ENCODE assay signal across 1 cellular context in the genomic region with DNA sequence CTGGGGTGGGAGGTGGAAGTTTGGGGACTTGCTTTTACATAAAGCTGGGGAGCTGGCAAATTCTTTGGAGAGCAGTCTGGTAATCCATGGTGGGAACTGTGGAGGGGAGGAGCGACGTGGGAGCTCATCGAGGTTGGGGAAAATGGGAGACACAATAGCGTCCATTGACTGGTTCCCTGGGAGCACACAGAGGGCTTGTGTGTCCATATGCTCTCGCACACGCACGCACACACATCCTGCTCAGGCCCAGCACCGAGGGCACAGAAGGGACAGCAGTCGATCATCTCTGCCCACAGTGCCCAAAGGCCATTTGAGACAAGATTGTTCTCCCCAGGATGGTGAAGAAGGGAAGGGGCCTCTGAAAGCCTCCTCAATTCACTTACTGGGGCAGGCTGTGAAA.
TF ChIP-seq lines count a peak whose summit lies in the region.

No MANE protein-coding gene starts in this region.

TF ChIP-seq in HepG2, 621 proteins besides CTCF, POLR2A, EP300 and RAD21:
- no peak for TF ChIP-seq RXRB (CRISPR knock-in tag; IDR thresholded peaks at IDR 0.05; ENCODE audit: borderline replicate concordance)
- no peak for TF ChIP-seq SETDB1 (CRISPR knock-in tag; IDR thresholded peaks at IDR 0.05; ENCODE audit: borderline replicate concordance)
- no peak for TF ChIP-seq ZSCAN20 (CRISPR knock-in tag; IDR thresholded peaks at IDR 0.05; ENCODE audit: borderline replicate concordance)
- no peak for TF ChIP-seq ZNF326 (CRISPR knock-in tag; IDR thresholded peaks at IDR 0.05; ENCODE audit: borderline replicate concordance)
- TF ChIP-seq MEIS2 (CRISPR knock-in tag; IDR thresholded peaks at IDR 0.05), result no peak
- TF ChIP-seq, protein P1, sequence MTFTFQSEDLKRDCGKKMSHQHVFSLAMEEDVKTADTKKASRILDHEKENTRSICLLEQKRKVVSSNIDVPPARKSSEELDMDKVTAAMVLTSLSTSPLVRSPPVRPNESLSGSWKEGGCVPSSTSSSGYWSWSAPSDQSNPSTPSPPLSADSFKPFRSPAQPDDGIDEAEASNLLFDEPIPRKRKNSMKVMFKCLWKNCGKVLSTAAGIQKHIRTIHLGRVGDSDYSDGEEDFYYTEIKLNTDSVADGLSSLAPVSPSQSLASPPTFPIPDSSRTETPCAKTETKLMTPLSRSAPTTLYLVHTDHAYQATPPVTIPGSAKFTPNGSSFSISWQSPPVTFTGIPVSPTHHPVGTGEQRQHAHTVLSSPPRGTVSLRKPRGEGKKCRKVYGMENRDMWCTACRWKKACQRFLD (CRISPR knock-in tag; IDR thresholded peaks at IDR 0.05; ENCODE audit: borderline replicate concordance), result no peak
- no peak for TF ChIP-seq ONECUT2 (CRISPR knock-in tag; IDR thresholded peaks at IDR 0.05)
- TF ChIP-seq, protein P2, sequence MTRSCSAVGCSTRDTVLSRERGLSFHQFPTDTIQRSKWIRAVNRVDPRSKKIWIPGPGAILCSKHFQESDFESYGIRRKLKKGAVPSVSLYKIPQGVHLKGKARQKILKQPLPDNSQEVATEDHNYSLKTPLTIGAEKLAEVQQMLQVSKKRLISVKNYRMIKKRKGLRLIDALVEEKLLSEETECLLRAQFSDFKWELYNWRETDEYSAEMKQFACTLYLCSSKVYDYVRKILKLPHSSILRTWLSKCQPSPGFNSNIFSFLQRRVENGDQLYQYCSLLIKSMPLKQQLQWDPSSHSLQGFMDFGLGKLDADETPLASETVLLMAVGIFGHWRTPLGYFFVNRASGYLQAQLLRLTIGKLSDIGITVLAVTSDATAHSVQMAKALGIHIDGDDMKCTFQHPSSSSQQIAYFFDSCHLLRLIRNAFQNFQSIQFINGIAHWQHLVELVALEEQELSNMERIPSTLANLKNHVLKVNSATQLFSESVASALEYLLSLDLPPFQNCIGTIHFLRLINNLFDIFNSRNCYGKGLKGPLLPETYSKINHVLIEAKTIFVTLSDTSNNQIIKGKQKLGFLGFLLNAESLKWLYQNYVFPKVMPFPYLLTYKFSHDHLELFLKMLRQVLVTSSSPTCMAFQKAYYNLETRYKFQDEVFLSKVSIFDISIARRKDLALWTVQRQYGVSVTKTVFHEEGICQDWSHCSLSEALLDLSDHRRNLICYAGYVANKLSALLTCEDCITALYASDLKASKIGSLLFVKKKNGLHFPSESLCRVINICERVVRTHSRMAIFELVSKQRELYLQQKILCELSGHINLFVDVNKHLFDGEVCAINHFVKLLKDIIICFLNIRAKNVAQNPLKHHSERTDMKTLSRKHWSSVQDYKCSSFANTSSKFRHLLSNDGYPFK (CRISPR knock-in tag; IDR thresholded peaks at IDR 0.05; ENCODE audit: borderline replicate concordance), result no peak
- no peak for TF ChIP-seq NAIF1 (CRISPR knock-in tag; IDR thresholded peaks at IDR 0.05; ENCODE audit: borderline replicate concordance)
- no peak for TF ChIP-seq ELF1 (CRISPR knock-in tag; IDR thresholded peaks at IDR 0.05)
- TF ChIP-seq, protein P3, sequence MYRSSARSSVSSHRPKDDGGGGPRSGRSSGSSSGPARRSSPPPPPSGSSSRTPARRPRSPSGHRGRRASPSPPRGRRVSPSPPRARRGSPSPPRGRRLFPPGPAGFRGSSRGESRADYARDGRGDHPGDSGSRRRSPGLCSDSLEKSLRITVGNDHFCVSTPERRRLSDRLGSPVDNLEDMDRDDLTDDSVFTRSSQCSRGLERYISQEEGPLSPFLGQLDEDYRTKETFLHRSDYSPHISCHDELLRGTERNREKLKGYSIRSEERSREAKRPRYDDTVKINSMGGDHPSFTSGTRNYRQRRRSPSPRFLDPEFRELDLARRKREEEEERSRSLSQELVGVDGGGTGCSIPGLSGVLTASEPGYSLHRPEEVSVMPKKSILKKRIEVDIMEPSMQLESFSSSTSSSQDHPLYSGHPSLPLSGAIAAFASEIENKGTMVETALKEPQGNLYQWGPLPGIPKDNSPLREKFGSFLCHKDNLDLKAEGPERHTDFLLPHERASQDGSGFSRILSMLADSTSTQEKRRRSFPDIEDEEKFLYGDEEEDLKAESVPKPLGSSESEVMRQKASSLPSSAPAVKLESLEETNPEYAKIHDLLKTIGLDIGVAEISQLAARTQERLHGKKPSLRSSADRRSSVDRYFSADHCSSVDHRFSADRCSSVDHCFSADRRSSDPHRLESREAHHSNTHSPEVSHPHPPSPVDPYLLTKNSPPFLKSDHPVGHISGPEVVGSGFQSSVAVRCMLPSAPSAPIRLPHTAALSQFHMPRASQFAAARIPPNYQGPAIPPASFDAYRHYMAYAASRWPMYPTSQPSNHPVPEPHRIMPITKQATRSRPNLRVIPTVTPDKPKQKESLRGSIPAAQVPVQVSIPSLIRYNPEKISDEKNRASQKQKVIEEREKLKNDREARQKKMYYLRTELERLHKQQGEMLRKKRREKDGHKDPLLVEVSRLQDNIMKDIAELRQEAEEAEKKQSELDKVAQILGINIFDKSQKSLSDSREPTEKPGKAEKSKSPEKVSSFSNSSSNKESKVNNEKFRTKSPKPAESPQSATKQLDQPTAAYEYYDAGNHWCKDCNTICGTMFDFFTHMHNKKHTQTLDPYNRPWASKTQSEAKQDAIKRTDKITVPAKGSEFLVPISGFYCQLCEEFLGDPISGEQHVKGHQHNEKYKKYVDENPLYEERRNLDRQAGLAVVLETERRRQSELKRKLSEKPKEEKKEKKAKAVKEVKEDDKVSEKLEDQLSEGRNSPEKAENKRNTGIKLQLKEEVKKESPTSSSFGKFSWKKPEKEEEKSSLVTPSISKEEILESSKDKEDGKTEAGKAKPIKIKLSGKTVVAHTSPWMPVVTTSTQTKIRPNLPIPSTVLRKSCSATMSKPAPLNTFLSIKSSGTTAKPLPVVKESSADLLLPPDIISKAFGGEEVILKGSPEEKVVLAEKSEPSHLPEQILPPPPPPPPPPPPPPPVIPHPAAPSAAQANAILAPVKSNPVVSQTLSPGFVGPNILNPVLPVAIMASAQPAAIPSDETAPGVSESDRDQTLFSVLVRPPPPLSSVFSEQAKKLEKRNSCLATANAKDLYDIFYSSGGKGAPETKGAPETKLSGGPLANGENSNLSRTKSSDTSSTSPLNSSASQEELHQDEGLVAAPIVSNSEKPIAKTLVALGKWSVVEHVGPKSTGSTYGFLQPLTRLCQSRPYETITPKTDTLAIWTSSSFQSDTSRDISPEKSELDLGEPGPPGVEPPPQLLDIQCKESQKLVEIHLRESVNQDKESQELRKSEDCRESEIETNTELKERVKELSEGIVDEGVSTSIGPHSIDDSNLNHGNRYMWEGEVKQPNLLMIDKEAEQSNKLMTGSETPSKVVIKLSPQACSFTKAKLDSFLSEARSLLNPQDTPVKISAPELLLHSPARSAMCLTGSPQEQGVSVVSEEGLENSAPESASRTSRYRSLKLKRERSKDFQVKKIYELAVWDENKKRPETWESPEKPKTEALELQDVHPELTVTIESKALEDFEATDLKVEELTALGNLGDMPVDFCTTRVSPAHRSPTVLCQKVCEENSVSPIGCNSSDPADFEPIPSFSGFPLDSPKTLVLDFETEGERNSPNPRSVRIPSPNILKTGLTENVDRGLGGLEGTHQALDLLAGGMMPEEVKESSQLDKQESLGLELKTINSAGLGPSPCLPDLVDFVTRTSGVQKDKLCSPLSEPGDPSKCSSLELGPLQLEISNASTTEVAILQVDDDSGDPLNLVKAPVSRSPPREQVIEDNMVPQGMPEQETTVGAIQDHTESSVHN (CRISPR knock-in tag; IDR thresholded peaks at IDR 0.05), result no peak
- TF ChIP-seq, protein P4, sequence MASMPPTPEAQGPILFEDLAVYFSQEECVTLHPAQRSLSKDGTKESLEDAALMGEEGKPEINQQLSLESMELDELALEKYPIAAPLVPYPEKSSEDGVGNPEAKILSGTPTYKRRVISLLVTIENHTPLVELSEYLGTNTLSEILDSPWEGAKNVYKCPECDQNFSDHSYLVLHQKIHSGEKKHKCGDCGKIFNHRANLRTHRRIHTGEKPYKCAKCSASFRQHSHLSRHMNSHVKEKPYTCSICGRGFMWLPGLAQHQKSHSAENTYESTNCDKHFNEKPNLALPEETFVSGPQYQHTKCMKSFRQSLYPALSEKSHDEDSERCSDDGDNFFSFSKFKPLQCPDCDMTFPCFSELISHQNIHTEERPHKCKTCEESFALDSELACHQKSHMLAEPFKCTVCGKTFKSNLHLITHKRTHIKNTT (CRISPR knock-in tag; IDR thresholded peaks at IDR 0.05), result no peak
- TF ChIP-seq, protein P5, sequence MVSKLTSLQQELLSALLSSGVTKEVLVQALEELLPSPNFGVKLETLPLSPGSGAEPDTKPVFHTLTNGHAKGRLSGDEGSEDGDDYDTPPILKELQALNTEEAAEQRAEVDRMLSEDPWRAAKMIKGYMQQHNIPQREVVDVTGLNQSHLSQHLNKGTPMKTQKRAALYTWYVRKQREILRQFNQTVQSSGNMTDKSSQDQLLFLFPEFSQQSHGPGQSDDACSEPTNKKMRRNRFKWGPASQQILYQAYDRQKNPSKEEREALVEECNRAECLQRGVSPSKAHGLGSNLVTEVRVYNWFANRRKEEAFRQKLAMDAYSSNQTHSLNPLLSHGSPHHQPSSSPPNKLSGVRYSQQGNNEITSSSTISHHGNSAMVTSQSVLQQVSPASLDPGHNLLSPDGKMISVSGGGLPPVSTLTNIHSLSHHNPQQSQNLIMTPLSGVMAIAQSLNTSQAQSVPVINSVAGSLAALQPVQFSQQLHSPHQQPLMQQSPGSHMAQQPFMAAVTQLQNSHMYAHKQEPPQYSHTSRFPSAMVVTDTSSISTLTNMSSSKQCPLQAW (CRISPR knock-in tag; IDR thresholded peaks at IDR 0.05), result no peak
- TF ChIP-seq TARDBP (CRISPR knock-in tag; IDR thresholded peaks at IDR 0.05), result no peak
- TF ChIP-seq, protein P6, sequence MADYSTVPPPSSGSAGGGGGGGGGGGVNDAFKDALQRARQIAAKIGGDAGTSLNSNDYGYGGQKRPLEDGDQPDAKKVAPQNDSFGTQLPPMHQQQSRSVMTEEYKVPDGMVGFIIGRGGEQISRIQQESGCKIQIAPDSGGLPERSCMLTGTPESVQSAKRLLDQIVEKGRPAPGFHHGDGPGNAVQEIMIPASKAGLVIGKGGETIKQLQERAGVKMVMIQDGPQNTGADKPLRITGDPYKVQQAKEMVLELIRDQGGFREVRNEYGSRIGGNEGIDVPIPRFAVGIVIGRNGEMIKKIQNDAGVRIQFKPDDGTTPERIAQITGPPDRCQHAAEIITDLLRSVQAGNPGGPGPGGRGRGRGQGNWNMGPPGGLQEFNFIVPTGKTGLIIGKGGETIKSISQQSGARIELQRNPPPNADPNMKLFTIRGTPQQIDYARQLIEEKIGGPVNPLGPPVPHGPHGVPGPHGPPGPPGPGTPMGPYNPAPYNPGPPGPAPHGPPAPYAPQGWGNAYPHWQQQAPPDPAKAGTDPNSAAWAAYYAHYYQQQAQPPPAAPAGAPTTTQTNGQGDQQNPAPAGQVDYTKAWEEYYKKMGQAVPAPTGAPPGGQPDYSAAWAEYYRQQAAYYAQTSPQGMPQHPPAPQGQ (CRISPR knock-in tag; IDR thresholded peaks at IDR 0.05; ENCODE audit: borderline replicate concordance), result no peak
- no peak for TF ChIP-seq NR2F1 (CRISPR knock-in tag; IDR thresholded peaks at IDR 0.05)
- no peak for TF ChIP-seq ZNF550 (CRISPR knock-in tag; IDR thresholded peaks at IDR 0.05; ENCODE audit: borderline replicate concordance)
- TF ChIP-seq ZEB1 (IDR thresholded peaks at IDR 0.05; ENCODE audit: insufficient replicate concordance, low read depth), result no peak
TF ChIP-seq in HepG2: peak in this region for 0.
